In genomic region chr9:131707050-131707449, GRCh38 we compare ENCODE assay signal across 1 cellular context.
TF ChIP-seq lines count a peak whose summit lies in the region.

No MANE protein-coding gene starts in this region.

TF ChIP-seq in GM23338, 12 proteins besides CTCF, POLR2A, EP300 and RAD21 (continued from another document):
- TF ChIP-seq ZNF462 (CRISPR knock-in tag; IDR thresholded peaks at IDR 0.05) (no peak), NANOG (IDR thresholded peaks at IDR 0.05; ENCODE audit: borderline replicate concordance) (no peak), EZH2 (IDR thresholded peaks at IDR 0.05; ENCODE audit: low read depth, unreplicated experiment) (no peak)
